Comparison of ENCODE assay signal across 2 cellular contexts in genomic region chr2:23422089-23423061, GRCh38.
A peak's percentile ranks its signal among the peaks of the same experiment; 100 is the strongest.
TF ChIP-seq lines count a peak whose summit lies in the region.

No MANE protein-coding gene starts in this region.

TF ChIP-seq in HepG2, 621 proteins besides CTCF, POLR2A, EP300 and RAD21 (continues in another document):
- no peak for TF ChIP-seq UBTF (CRISPR knock-in tag; IDR thresholded peaks at IDR 0.05)
- 0 out of 2 replicates have a peak, but pooled peaks have one; percentile 19 for TF ChIP-seq TRIM22 (IDR thresholded peaks at IDR 0.05)
- no peak for TF ChIP-seq ZBTB8A (CRISPR knock-in tag; IDR thresholded peaks at IDR 0.05; ENCODE audit: borderline replicate concordance, low read depth)
- peak; percentile 92 for TF ChIP-seq ZNF646 (CRISPR knock-in tag; IDR thresholded peaks at IDR 0.05)
- TF ChIP-seq ZNF589 (CRISPR knock-in tag; conservative IDR thresholded peaks at IDR 0.05): no peak
- TF ChIP-seq, protein P1, sequence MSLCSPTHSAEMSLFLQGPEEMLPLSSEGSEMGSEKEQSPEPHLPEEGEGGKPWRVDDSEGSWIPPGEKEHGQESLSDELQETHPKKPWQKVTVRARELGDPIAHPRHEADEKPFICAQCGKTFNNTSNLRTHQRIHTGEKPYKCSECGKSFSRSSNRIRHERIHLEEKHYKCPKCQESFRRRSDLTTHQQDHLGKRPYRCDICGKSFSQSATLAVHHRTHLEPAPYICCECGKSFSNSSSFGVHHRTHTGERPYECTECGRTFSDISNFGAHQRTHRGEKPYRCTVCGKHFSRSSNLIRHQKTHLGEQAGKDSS (CRISPR knock-in tag; IDR thresholded peaks at IDR 0.05; ENCODE audit: borderline replicate concordance, low read depth): no peak
- no peak for TF ChIP-seq SNRNP70 (IDR thresholded peaks at IDR 0.05; ENCODE audit: low read depth, low read length)
- no peak for TF ChIP-seq ZBTB46 (CRISPR knock-in tag; IDR thresholded peaks at IDR 0.05; ENCODE audit: borderline replicate concordance)
- TF ChIP-seq KLF6 (CRISPR knock-in tag; IDR thresholded peaks at IDR 0.05): no peak
- TF ChIP-seq ZFP41 (CRISPR knock-in tag; IDR thresholded peaks at IDR 0.05; ENCODE audit: borderline replicate concordance): no peak
- TF ChIP-seq ZNF207 (IDR thresholded peaks at IDR 0.05; ENCODE audit: borderline replicate concordance): peak; percentile 85; the same call in 1 of the 2 replicates
- no peak for TF ChIP-seq ZNF253 (CRISPR knock-in tag; IDR thresholded peaks at IDR 0.05; ENCODE audit: borderline replicate concordance)

TF ChIP-seq in WTC11, 78 proteins besides CTCF, POLR2A, EP300 and RAD21:
- TF ChIP-seq MYBL2 (CRISPR knock-in tag; IDR thresholded peaks at IDR 0.05): no peak
- TF ChIP-seq ETV6 (CRISPR knock-in tag; IDR thresholded peaks at IDR 0.05): 0 out of 2 replicates have a peak, but pooled peaks have one; percentile 44
